ENCODE assay signal across 35 cellular contexts in the genomic region with DNA sequence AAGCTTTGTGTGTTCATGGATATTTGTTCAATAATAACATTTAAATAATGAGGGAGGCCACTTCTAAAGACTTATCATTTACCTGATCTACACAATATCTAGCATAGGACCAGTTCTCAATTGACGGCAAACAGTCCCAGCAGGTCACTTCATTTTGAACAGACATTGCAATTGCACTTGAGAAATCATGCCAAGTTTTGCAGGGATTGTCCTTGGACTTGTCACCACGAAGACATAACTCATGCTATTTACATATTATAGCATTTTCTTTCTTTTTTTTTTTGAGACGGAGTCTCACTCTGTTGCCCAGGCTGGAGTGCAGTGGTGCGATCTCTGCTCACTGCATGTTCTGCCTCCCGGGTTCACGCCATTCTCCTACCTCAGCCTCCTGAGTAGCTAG.
"Had no signal": no experiment of that assay in that cellular context is flagged by ENCODE, and none has a peak within 500 bp of the region (broad histone marks: within the 10 kb centered on the region; RNA-seq: fewer than 3 reads in every experiment).

No MANE protein-coding gene starts in this region.

- DNase-seq: Karpas-422, Kasumi-1, MG63, MM.1S, MV-4-11, NCI-H1048, NCI-H1092, NCI-H1092 treated with DMSO at 0.1 percent for 48 hours, NCI-H1105, NCI-H1105 treated with DMSO at 0.1 percent for 48 hours, NCI-H1417, NCI-H1417 treated with DMSO at 0.1 percent for 48 hours, NCI-H1436, NCI-H1436 treated with DMSO at 0.1 percent for 48 hours, NCI-H1694, NCI-H1694 treated with DMSO at 0.1 percent for 48 hours, NCI-H187, NCI-H187 treated with DMSO at 0.1 percent for 48 hours, NCI-H1930, NCI-H2029, NCI-H2029 treated with DMSO at 0.1 percent for 48 hours, NCI-H2081, NCI-H2081 treated with DMSO at 0.1 percent for 48 hours, NCI-H2107, NCI-H2171, NCI-H2171 treated with DMSO at 0.1 percent for 48 hours, NCI-H2227 treated with DMSO at 0.1 percent for 48 hours, NCI-H226, NCI-H345, NCI-H446, NCI-H446 treated with DMSO at 0.1 percent for 48 hours, NCI-H510A, NCI-H510A treated with DMSO at 0.1 percent for 48 hours, NCI-H524 had no signal

- H3K27ac ChIP-seq: KMS-11 had no signal

- H3K36me3 ChIP-seq: MG63 had no signal

- H3K9me3 ChIP-seq: MG63 had no signal

- H3K27me3 ChIP-seq: MG63 had no signal

- H3K9ac ChIP-seq: KMS-11 had no signal

- H3K4me2 ChIP-seq: KMS-11 had no signal

- H3K4me3 ChIP-seq: MG63 had no signal
